ENCODE assay signal across 1 cellular context in the genomic region with DNA sequence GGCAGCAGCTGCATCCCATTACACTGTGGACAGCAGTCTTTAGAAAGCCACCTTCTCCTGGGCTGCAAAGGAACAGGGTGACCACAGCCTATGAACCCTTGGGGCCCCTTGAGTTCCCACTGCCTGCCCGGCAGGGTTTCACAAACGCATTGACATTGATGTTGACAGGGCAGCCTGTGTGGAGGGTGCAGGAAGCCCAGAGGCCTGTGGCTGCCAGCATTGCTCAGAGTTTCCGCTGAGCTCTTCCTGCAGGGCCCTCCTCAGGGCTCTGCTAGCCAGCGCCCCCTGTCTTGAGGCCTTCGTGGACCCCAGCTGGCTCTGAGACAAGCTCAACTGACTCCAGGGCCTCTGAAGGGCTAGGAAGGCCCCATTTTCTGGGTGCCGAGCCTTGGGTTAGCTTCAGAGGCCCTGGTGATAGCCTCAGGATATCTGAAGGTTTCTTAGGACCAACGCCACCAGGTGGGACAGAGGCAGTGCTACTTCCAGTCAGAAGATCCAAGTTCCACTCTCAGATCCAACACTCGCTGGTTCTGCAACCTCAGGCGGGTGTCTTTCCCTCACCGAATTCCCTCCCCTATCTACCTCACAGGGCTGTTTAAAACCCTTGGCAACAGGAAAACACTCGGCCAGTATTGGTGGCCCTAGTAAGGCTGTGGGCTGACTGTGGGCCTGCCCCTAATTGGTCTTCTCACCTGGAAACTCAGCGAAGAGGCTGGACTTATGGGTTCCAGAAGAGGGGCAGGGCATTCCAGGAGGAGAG.
TF ChIP-seq lines count a peak whose summit lies in the region.

No MANE protein-coding gene starts in this region.

TF ChIP-seq in HepG2, 621 proteins besides CTCF, POLR2A, EP300 and RAD21 (continued from another document and continues in another):
- TF ChIP-seq, protein P1, sequence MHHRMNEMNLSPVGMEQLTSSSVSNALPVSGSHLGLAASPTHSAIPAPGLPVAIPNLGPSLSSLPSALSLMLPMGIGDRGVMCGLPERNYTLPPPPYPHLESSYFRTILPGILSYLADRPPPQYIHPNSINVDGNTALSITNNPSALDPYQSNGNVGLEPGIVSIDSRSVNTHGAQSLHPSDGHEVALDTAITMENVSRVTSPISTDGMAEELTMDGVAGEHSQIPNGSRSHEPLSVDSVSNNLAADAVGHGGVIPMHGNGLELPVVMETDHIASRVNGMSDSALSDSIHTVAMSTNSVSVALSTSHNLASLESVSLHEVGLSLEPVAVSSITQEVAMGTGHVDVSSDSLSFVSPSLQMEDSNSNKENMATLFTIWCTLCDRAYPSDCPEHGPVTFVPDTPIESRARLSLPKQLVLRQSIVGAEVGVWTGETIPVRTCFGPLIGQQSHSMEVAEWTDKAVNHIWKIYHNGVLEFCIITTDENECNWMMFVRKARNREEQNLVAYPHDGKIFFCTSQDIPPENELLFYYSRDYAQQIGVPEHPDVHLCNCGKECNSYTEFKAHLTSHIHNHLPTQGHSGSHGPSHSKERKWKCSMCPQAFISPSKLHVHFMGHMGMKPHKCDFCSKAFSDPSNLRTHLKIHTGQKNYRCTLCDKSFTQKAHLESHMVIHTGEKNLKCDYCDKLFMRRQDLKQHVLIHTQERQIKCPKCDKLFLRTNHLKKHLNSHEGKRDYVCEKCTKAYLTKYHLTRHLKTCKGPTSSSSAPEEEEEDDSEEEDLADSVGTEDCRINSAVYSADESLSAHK (CRISPR knock-in tag; IDR thresholded peaks at IDR 0.05; ENCODE audit: borderline replicate concordance) = no peak
- TF ChIP-seq, protein P2, sequence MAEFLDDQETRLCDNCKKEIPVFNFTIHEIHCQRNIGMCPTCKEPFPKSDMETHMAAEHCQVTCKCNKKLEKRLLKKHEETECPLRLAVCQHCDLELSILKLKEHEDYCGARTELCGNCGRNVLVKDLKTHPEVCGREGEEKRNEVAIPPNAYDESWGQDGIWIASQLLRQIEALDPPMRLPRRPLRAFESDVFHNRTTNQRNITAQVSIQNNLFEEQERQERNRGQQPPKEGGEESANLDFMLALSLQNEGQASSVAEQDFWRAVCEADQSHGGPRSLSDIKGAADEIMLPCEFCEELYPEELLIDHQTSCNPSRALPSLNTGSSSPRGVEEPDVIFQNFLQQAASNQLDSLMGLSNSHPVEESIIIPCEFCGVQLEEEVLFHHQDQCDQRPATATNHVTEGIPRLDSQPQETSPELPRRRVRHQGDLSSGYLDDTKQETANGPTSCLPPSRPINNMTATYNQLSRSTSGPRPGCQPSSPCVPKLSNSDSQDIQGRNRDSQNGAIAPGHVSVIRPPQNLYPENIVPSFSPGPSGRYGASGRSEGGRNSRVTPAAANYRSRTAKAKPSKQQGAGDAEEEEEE (CRISPR knock-in tag; IDR thresholded peaks at IDR 0.05; ENCODE audit: borderline replicate concordance) = no peak
- TF ChIP-seq MIER3 (CRISPR knock-in tag; IDR thresholded peaks at IDR 0.05; ENCODE audit: borderline replicate concordance) (peak; percentile 57; the same call in 1 of the 2 replicates), ZNF460 (CRISPR knock-in tag; IDR thresholded peaks at IDR 0.05; ENCODE audit: borderline replicate concordance) (no peak), CAMTA2 (CRISPR knock-in tag; IDR thresholded peaks at IDR 0.05; ENCODE audit: borderline replicate concordance) (no peak), TFAP4 (IDR thresholded peaks at IDR 0.05; ENCODE audit: borderline replicate concordance, low read depth) (peak; percentile 70; the same call in 1 of the 2 replicates), SUZ12 (IDR thresholded peaks at IDR 0.05; ENCODE audit: low read depth, low read length) (no peak), TOE1 (CRISPR knock-in tag; IDR thresholded peaks at IDR 0.05) (no peak), ELF4 (CRISPR knock-in tag; IDR thresholded peaks at IDR 0.05; ENCODE audit: borderline replicate concordance) (no peak), NFE2L1 (CRISPR knock-in tag; IDR thresholded peaks at IDR 0.05; ENCODE audit: borderline replicate concordance) (no peak), KLF12 (CRISPR knock-in tag; IDR thresholded peaks at IDR 0.05; ENCODE audit: borderline replicate concordance) (no peak), ZNF441 (CRISPR knock-in tag; IDR thresholded peaks at IDR 0.05; ENCODE audit: borderline replicate concordance) (no peak), ZMYM3 (CRISPR knock-in tag; IDR thresholded peaks at IDR 0.05) (peak; percentile 13; the same call in 1 of the 2 replicates), ZNF644 (CRISPR knock-in tag; IDR thresholded peaks at IDR 0.05; ENCODE audit: low read depth) (no peak), SNAPC2 (CRISPR knock-in tag; IDR thresholded peaks at IDR 0.05) (no peak), ATF7-NPFF (CRISPR knock-in tag; IDR thresholded peaks at IDR 0.05; ENCODE audit: low read depth) (no peak), ZNF33A (CRISPR knock-in tag; IDR thresholded peaks at IDR 0.05; ENCODE audit: borderline replicate concordance) (no peak), PAWR (CRISPR knock-in tag; IDR thresholded peaks at IDR 0.05; ENCODE audit: borderline replicate concordance) (no peak), ZNF383 (CRISPR knock-in tag; IDR thresholded peaks at IDR 0.05; ENCODE audit: borderline replicate concordance) (no peak), SP5 (CRISPR knock-in tag; IDR thresholded peaks at IDR 0.05; ENCODE audit: borderline replicate concordance, low read depth) (no peak), ATF2 (CRISPR knock-in tag; IDR thresholded peaks at IDR 0.05) (no peak), ZFP62 (CRISPR knock-in tag; IDR thresholded peaks at IDR 0.05) (no peak), ZNF430 (CRISPR knock-in tag; IDR thresholded peaks at IDR 0.05) (no peak), HOXA7 (CRISPR knock-in tag; IDR thresholded peaks at IDR 0.05) (no peak), POLR2AphosphoS2 (IDR thresholded peaks at IDR 0.05; ENCODE audit: low read depth, low read length) (no peak), ZNF619 (CRISPR knock-in tag; IDR thresholded peaks at IDR 0.05) (no peak)
- TF ChIP-seq, protein P3, sequence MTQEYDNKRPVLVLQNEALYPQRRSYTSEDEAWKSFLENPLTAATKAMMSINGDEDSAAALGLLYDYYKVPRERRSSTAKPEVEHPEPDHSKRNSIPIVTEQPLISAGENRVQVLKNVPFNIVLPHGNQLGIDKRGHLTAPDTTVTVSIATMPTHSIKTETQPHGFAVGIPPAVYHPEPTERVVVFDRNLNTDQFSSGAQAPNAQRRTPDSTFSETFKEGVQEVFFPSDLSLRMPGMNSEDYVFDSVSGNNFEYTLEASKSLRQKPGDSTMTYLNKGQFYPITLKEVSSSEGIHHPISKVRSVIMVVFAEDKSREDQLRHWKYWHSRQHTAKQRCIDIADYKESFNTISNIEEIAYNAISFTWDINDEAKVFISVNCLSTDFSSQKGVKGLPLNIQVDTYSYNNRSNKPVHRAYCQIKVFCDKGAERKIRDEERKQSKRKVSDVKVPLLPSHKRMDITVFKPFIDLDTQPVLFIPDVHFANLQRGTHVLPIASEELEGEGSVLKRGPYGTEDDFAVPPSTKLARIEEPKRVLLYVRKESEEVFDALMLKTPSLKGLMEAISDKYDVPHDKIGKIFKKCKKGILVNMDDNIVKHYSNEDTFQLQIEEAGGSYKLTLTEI (CRISPR knock-in tag; conservative IDR thresholded peaks at IDR 0.05) = no peak
- TF ChIP-seq, protein P4, sequence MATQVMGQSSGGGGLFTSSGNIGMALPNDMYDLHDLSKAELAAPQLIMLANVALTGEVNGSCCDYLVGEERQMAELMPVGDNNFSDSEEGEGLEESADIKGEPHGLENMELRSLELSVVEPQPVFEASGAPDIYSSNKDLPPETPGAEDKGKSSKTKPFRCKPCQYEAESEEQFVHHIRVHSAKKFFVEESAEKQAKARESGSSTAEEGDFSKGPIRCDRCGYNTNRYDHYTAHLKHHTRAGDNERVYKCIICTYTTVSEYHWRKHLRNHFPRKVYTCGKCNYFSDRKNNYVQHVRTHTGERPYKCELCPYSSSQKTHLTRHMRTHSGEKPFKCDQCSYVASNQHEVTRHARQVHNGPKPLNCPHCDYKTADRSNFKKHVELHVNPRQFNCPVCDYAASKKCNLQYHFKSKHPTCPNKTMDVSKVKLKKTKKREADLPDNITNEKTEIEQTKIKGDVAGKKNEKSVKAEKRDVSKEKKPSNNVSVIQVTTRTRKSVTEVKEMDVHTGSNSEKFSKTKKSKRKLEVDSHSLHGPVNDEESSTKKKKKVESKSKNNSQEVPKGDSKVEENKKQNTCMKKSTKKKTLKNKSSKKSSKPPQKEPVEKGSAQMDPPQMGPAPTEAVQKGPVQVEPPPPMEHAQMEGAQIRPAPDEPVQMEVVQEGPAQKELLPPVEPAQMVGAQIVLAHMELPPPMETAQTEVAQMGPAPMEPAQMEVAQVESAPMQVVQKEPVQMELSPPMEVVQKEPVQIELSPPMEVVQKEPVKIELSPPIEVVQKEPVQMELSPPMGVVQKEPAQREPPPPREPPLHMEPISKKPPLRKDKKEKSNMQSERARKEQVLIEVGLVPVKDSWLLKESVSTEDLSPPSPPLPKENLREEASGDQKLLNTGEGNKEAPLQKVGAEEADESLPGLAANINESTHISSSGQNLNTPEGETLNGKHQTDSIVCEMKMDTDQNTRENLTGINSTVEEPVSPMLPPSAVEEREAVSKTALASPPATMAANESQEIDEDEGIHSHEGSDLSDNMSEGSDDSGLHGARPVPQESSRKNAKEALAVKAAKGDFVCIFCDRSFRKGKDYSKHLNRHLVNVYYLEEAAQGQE (IDR thresholded peaks at IDR 0.05; ENCODE audit: borderline replicate concordance in 1 of 2, low read depth in 1 of 2, low read length in 2 of 2) = no peak
- TF ChIP-seq, protein P5, sequence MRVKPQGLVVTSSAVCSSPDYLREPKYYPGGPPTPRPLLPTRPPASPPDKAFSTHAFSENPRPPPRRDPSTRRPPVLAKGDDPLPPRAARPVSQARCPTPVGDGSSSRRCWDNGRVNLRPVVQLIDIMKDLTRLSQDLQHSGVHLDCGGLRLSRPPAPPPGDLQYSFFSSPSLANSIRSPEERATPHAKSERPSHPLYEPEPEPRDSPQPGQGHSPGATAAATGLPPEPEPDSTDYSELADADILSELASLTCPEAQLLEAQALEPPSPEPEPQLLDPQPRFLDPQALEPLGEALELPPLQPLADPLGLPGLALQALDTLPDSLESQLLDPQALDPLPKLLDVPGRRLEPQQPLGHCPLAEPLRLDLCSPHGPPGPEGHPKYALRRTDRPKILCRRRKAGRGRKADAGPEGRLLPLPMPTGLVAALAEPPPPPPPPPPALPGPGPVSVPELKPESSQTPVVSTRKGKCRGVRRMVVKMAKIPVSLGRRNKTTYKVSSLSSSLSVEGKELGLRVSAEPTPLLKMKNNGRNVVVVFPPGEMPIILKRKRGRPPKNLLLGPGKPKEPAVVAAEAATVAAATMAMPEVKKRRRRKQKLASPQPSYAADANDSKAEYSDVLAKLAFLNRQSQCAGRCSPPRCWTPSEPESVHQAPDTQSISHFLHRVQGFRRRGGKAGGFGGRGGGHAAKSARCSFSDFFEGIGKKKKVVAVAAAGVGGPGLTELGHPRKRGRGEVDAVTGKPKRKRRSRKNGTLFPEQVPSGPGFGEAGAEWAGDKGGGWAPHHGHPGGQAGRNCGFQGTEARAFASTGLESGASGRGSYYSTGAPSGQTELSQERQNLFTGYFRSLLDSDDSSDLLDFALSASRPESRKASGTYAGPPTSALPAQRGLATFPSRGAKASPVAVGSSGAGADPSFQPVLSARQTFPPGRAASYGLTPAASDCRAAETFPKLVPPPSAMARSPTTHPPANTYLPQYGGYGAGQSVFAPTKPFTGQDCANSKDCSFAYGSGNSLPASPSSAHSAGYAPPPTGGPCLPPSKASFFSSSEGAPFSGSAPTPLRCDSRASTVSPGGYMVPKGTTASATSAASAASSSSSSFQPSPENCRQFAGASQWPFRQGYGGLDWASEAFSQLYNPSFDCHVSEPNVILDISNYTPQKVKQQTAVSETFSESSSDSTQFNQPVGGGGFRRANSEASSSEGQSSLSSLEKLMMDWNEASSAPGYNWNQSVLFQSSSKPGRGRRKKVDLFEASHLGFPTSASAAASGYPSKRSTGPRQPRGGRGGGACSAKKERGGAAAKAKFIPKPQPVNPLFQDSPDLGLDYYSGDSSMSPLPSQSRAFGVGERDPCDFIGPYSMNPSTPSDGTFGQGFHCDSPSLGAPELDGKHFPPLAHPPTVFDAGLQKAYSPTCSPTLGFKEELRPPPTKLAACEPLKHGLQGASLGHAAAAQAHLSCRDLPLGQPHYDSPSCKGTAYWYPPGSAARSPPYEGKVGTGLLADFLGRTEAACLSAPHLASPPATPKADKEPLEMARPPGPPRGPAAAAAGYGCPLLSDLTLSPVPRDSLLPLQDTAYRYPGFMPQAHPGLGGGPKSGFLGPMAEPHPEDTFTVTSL (CRISPR knock-in tag; IDR thresholded peaks at IDR 0.05; ENCODE audit: borderline replicate concordance) = no peak
- TF ChIP-seq, protein P6, sequence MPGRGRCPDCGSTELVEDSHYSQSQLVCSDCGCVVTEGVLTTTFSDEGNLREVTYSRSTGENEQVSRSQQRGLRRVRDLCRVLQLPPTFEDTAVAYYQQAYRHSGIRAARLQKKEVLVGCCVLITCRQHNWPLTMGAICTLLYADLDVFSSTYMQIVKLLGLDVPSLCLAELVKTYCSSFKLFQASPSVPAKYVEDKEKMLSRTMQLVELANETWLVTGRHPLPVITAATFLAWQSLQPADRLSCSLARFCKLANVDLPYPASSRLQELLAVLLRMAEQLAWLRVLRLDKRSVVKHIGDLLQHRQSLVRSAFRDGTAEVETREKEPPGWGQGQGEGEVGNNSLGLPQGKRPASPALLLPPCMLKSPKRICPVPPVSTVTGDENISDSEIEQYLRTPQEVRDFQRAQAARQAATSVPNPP (CRISPR knock-in tag; IDR thresholded peaks at IDR 0.05) = no peak
